ENCODE assay signal across 9 cellular contexts in genomic region chr3:159854500-159855124, GRCh38. TPM values are rescaled to one million over a fixed set of nuclear protein-coding genes. Genes with fewer than 3 reads are reported as not detected.
DNase-seq lines count a peak whose midpoint lies in the region; ATAC-seq and TF ChIP-seq lines count a peak whose summit lies in the region.
"Had no signal": no experiment of that assay in that cellular context is flagged by ENCODE, and none has a peak within 500 bp of the region (broad histone marks: within the 10 kb centered on the region; RNA-seq: fewer than 3 reads in every experiment).

No MANE protein-coding gene starts in this region.

- intact Hi-C loops in colonic mucosa (cut with DNase I) (no loop called here), lower lobe of right lung (cut with DNase I) (no loop called here), uterus (cut with DNase I; ENCODE audit: low total_unique reads) (no loop called here), testis (cut with DNase I; ENCODE audit: low total_unique reads) (no loop called here)

- no peak overlapping the region for H3K4me3 ChIP-seq in colonic mucosa
- H3K4me3 ChIP-seq in lower lobe of right lung = no peak overlapping the region
- H3K4me3 ChIP-seq in uterus = peak overlapping the region in 1 of 2 donors; percentile 7
- no peak overlapping the region for H3K4me3 ChIP-seq in testis

- H3K9me3 ChIP-seq in colonic mucosa (no peaks in the 10 kb centered on the region), lower lobe of right lung (no peaks in the 10 kb centered on the region), uterus (no peaks in the 10 kb centered on the region), testis (no peaks in the 10 kb centered on the region)

- H3K27ac ChIP-seq in colonic mucosa (peak overlapping the region; percentile 27), lower lobe of right lung (peak overlapping the region; percentile 37), uterus (peak overlapping the region; percentile 89 to 96), testis (no peak overlapping the region)
- H3K27ac ChIP-seq: 22Rv1 had no signal

- ATAC-seq in lower lobe of right lung = peak; percentile 51 to 64
- ATAC-seq in GM19463 (IDR thresholded peaks at IDR 0.05; ENCODE audit: unreplicated experiment) = no peak

- DNase-seq in DMS 273 (lab: John Stamatoyannopoulos, UW; ENCODE audit: unreplicated experiment) (peak; percentile 62), DMS 273 treated with DMSO at 0.1 percent for 48 hours (lab: John Stamatoyannopoulos, UW) (no peak), colonic mucosa (no peak), lower lobe of right lung (no peak), uterus (no peak), SHP77 treated with DMSO at 0.1 percent for 48 hours (lab: John Stamatoyannopoulos, UW) (no peak), testis (no peak)

- H3K9ac ChIP-seq in colonic mucosa (ENCODE audit: low read depth in 2 of 2, low read length in 2 of 2) = no peak overlapping the region

- WGBS in testis, 2 donors = 76 to 78% methylated on average over 8 of the region's 8 CpGs

- no peaks in the 10 kb centered on the region for H3K36me3 ChIP-seq in colonic mucosa
- no peaks in the 10 kb centered on the region for H3K36me3 ChIP-seq in lower lobe of right lung
- no peaks in the 10 kb centered on the region for H3K36me3 ChIP-seq in uterus
- H3K36me3 ChIP-seq in testis (ENCODE audit: low read depth, missing control alignments) = no peaks in the 10 kb centered on the region

- TF ChIP-seq CTCF in colonic mucosa (IDR thresholded peaks at IDR 0.05) = no peak
- TF ChIP-seq CTCF in lower lobe of right lung (IDR thresholded peaks at IDR 0.05) = no peak
- TF ChIP-seq CTCF in uterus (IDR thresholded peaks at IDR 0.05) = no peak
- no peak for TF ChIP-seq CTCF in testis (IDR thresholded peaks at IDR 0.05)

- no peaks in the 10 kb centered on the region for H3K4me1 ChIP-seq in colonic mucosa
- peaks cover 84% of the 10 kb centered on the region for H3K4me1 ChIP-seq in lower lobe of right lung
- H3K4me1 ChIP-seq in uterus = peaks cover 0 to 17% of the 10 kb centered on the region in 2 donors
- no peaks in the 10 kb centered on the region for H3K4me1 ChIP-seq in testis

- TF ChIP-seq POLR2A in uterus (IDR thresholded peaks at IDR 0.05) = no peak
- no peak for TF ChIP-seq POLR2A in testis (IDR thresholded peaks at IDR 0.05)

- no peaks in the 10 kb centered on the region for H3K27me3 ChIP-seq in colonic mucosa
- H3K27me3 ChIP-seq in lower lobe of right lung (ENCODE audit: low read depth) = no peaks in the 10 kb centered on the region
- no peaks in the 10 kb centered on the region for H3K27me3 ChIP-seq in uterus
- no peaks in the 10 kb centered on the region for H3K27me3 ChIP-seq in testis

RNA-seq across cellular contexts. Expression of gene SCHIP1, which starts 15.0 kb away (rescaled TPM):
- total RNA-seq in colonic mucosa (1 to 10 TPM in 1 of 2 donors, under 1 TPM in 1; 0.35 to 2.5 TPM), lower lobe of right lung (12.7 TPM), uterus (10 to 100 TPM in 2 of 4 donors, 1 to 10 TPM in 2; 1.8 to 29.4 (median 7.0) TPM), testis (10 to 100 TPM in 1 of 2 donors, 1 to 10 TPM in 1; 2.3 to 10.5 TPM)
- polyA plus RNA-seq in testis (ENCODE audit: insufficient read depth, low read depth, low replicate concordance) = 8.1 TPM

Comparison
In these comparisons a context has a peak if more than half of its experiments do, and no peak if none do; other contexts are left out.
1. H3K27ac ChIP-seq: peak in colonic mucosa (single experiment), lower lobe of right lung (single experiment) and uterus (2 of 2); none in testis (0 of 2).